20 cellular contexts compared by ENCODE assay signal in the genomic region with DNA sequence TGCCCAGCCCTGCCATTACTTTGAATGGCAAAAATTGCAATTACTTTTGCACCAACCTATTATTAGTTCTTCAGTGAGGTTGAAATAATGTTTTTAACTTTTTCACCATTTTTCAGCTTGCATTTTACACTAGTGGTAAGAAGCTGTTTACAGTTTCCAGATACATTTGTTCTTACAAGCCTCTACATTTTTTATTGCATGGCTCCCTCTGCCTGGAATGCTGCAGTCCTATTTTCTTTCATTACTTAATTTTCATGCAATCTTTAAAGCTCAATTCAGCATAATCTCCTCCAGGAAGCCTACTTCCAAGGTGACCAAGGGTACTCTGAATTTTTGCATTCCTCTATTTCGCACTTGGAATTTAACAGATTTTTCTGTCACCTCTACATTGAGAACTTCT. TPM values are rescaled to one million over a fixed set of nuclear protein-coding genes. Genes with fewer than 3 reads are reported as not detected.
DNase-seq lines count a peak whose midpoint lies in the region; ATAC-seq, FAIRE-seq and TF ChIP-seq lines count a peak whose summit lies in the region.
"Had no signal": no experiment of that assay in that cellular context is flagged by ENCODE, and none has a peak within 500 bp of the region (broad histone marks: within the 10 kb centered on the region; RNA-seq: fewer than 3 reads in every experiment).

No MANE protein-coding gene starts in this region.

- DNase-seq in GM23248 (no peak), astrocyte (ENCODE audit: low read depth) (no peak), keratinocyte (ENCODE audit: low read depth, low spot score) (no peak), SW480 (ENCODE audit: low spot score) (no peak), SIG-M5 treated with dmso at 0.1 percent for 504 hours (lab: John Stamatoyannopoulos, UW; ENCODE audit: unreplicated experiment) (no peak)
- DNase-seq: AML-193, KBM-7, NCI-H1105 treated with DMSO at 0.1 percent for 48 hours, NCI-H1694, NCI-H2081 treated with DMSO at 0.1 percent for 48 hours, NCI-H510A treated with DMSO at 0.1 percent for 48 hours, NCI-H774, SHP77 treated with DMSO at 0.1 percent for 48 hours had no signal

- no peaks in the 10 kb centered on the region for H3K9me3 Mint-ChIP-seq in astrocyte (ENCODE audit: unreplicated experiment)

- H3K36me3 ChIP-seq in GM23248 (ENCODE audit: low read depth) (no peaks in the 10 kb centered on the region), astrocyte (ENCODE audit: insufficient read depth, low read length) (no peaks in the 10 kb centered on the region), keratinocyte (ENCODE audit: control insufficient read depth in 2 of 2, extremely low read depth in 1 of 2, insufficient read depth in 2 of 2, low read length in 2 of 2) (no peaks in the 10 kb centered on the region), skeletal muscle satellite cell (ENCODE audit: insufficient read depth, low read length) (no peaks in the 10 kb centered on the region)

- H3K4me3 ChIP-seq in GM23248 (no peak overlapping the region), astrocyte (ENCODE audit: insufficient read depth, low read depth, low read length) (no peak overlapping the region), keratinocyte (ENCODE audit: control insufficient read depth in 2 of 3, extremely low read depth in 1 of 3, insufficient read depth in 2 of 3, low read depth in 1 of 3, low read length in 3 of 3) (no peak overlapping the region), skeletal muscle satellite cell (ENCODE audit: low read length) (no peak overlapping the region)

- H3K79me2 ChIP-seq in GM23248 (ENCODE audit: insufficient read depth) (no peaks in the 10 kb centered on the region), astrocyte (ENCODE audit: insufficient read depth, low read length) (no peaks in the 10 kb centered on the region), keratinocyte (ENCODE audit: control insufficient read depth, insufficient read depth, low read length) (no peaks in the 10 kb centered on the region)

- H3K27me3 Mint-ChIP-seq in astrocyte (ENCODE audit: low read depth, unreplicated experiment), result no peaks in the 10 kb centered on the region

- dilution Hi-C loops in keratinocyte (cut with MboI; ENCODE audit: extremely low pct_ligation_motif_present, low sequenced_read_pairs), result no loop called here

- in situ Hi-C loops in GM23248 (cut with MboI), result no loop called here

- H3K4me1 ChIP-seq in GM23248 (ENCODE audit: insufficient read depth), result peaks cover 12% of the 10 kb centered on the region
- H3K4me1 ChIP-seq in astrocyte (ENCODE audit: insufficient read depth, low read length), result peaks cover 4% of the 10 kb centered on the region
- H3K4me1 ChIP-seq in keratinocyte (ENCODE audit: control insufficient read depth, extremely low read depth, insufficient read depth, low read length), result peaks cover 5% of the 10 kb centered on the region
- H3K4me1 ChIP-seq in skeletal muscle satellite cell (ENCODE audit: control insufficient read depth, insufficient read depth, low read length), result peaks cover 13% of the 10 kb centered on the region

- no peaks in the 10 kb centered on the region for H3K4me1 Mint-ChIP-seq in astrocyte (ENCODE audit: low read depth, unreplicated experiment)

- H3K27ac ChIP-seq in GM23248 (no peak overlapping the region), astrocyte (ENCODE audit: low read depth, low read length) (peak overlapping the region; percentile 14), keratinocyte (ENCODE audit: control insufficient read depth, insufficient read depth, low read length) (no peak overlapping the region)
- H3K27ac ChIP-seq: C4-2B had no signal

- no peaks in the 10 kb centered on the region for H3K9me2 ChIP-seq in GM23248 (ENCODE audit: insufficient read depth)

- H2AFZ ChIP-seq in GM23248 (no peak overlapping the region), astrocyte (ENCODE audit: low read depth, low read length) (no peak overlapping the region), keratinocyte (ENCODE audit: control insufficient read depth, low read length) (no peak overlapping the region)

- H3K9me3 ChIP-seq in GM23248 (ENCODE audit: low read depth) (no peaks in the 10 kb centered on the region), astrocyte (ENCODE audit: insufficient read depth, low read depth, low read length) (no peaks in the 10 kb centered on the region), keratinocyte (ENCODE audit: control insufficient read depth, low read depth, low read length) (no peaks in the 10 kb centered on the region), skeletal muscle satellite cell (replicated peaks; ENCODE audit: low read length) (no peaks in the 10 kb centered on the region)

- no peak overlapping the region for H3K27ac Mint-ChIP-seq in astrocyte (ENCODE audit: unreplicated experiment)

- FAIRE-seq in astrocyte (lab: Jason Lieb, UNC) (no peak), keratinocyte (lab: Jason Lieb, UNC) (peak; percentile 26)
- FAIRE-seq: D721Med, H1 had no signal

- H3K4me2 ChIP-seq in GM23248 (ENCODE audit: unreplicated experiment) (peak overlapping the region; percentile 24), astrocyte (ENCODE audit: low read length) (no peak overlapping the region), keratinocyte (ENCODE audit: control insufficient read depth, extremely low read depth, insufficient read depth, low read depth, low read length) (no peak overlapping the region), skeletal muscle satellite cell (ENCODE audit: low read length) (peak overlapping the region; percentile 45)

- H4K20me1 ChIP-seq in GM23248 (ENCODE audit: insufficient read depth) (no peaks in the 10 kb centered on the region), astrocyte (ENCODE audit: insufficient read depth, low read length) (no peaks in the 10 kb centered on the region), keratinocyte (ENCODE audit: control insufficient read depth, extremely low read depth, insufficient read depth, low read length) (no peaks in the 10 kb centered on the region)

- TF ChIP-seq CTCF in astrocyte (IDR thresholded peaks at IDR 0.05; ENCODE audit: insufficient read depth, low read depth, low read length) (no peak), keratinocyte (optimal IDR thresholded peaks at IDR 0.05 in 1 of 3, IDR thresholded peaks at IDR 0.05 in 1 of 3, conservative IDR thresholded peaks at IDR 0.05 in 1 of 3; ENCODE audit: extremely low read depth in 1 of 3, insufficient read depth in 2 of 3, low read length in 3 of 3) (no peak)

- H3K27me3 ChIP-seq in GM23248 (replicated peaks; ENCODE audit: insufficient read depth) (no peaks in the 10 kb centered on the region), astrocyte (ENCODE audit: insufficient read depth, low read length) (no peaks in the 10 kb centered on the region), keratinocyte (ENCODE audit: control insufficient read depth, extremely low read depth, insufficient read depth, low read length) (no peaks in the 10 kb centered on the region), skeletal muscle satellite cell (ENCODE audit: control insufficient read depth, insufficient read depth, low read length) (no peaks in the 10 kb centered on the region)

- no peaks in the 10 kb centered on the region for H3K9me1 ChIP-seq in keratinocyte (ENCODE audit: control insufficient read depth, extremely low read depth, insufficient read depth, low read length)

- no peaks in the 10 kb centered on the region for H3K36me3 Mint-ChIP-seq in astrocyte (ENCODE audit: low read depth, unreplicated experiment)

- WGBS in GM23248 (ENCODE audit: low coverage in 1 of 2, low lambda C conversion rate in 2 of 2, missing lambda C conversion rate in 2 of 2), 2 experiments, result 93 to 100% methylated on average over 1 of the region's 1 CpG

- H3F3A ChIP-seq in GM23248 (ENCODE audit: insufficient read depth), result peaks cover 6% of the 10 kb centered on the region; the same call in 1 of the 2 replicates

- H3K4me3 Mint-ChIP-seq in astrocyte (ENCODE audit: unreplicated experiment), result no peak overlapping the region

- ATAC-seq in HG03025 (IDR thresholded peaks at IDR 0.05; ENCODE audit: low FRiP score, unreplicated experiment), result no peak

- no peak overlapping the region for H3K9ac ChIP-seq in GM23248
- H3K9ac ChIP-seq in astrocyte (ENCODE audit: low read length), result no peak overlapping the region
- no peak overlapping the region for H3K9ac ChIP-seq in keratinocyte (ENCODE audit: control insufficient read depth, extremely low read depth, insufficient read depth, low read length)
- peak overlapping the region; percentile 52 for H3K9ac ChIP-seq in skeletal muscle satellite cell (ENCODE audit: low read depth, low read length)

RNA-seq across cellular contexts. Expression of a gene that starts 33.4 kb away (rescaled TPM):
- total RNA-seq in GM23248 (2014; rRNA removed; shearing (Covaris generic)), result not detected in 2 replicates
- not detected in 2 replicates for polyA plus RNA-seq in GM23248 (2016; fragmentation: Nextera tagmentation; extraction: Ambion mirVana)
- not detected in 2 replicates for total RNA-seq in astrocyte
- not detected in 3 replicates for polyA plus RNA-seq in keratinocyte
- polyA plus RNA-seq in keratinocyte (2011; ENCODE audit: low read depth), result not detected
- not detected in 2 replicates for polyA plus RNA-seq in keratinocyte (2011; cell fraction: cytosol; rRNA removed)
- polyA plus RNA-seq in keratinocyte (2011; cell fraction: nucleus; rRNA removed), result not detected in 2 replicates
- polyA plus RNA-seq in keratinocyte (2012; ENCODE audit: low replicate concordance), result not detected in 2 replicates
- not detected in 3 replicates for polyA minus RNA-seq in keratinocyte
- not detected for polyA minus RNA-seq in keratinocyte (2011; cell fraction: cytosol; rRNA and poly(A)+ RNA removed)
- polyA minus RNA-seq in keratinocyte (2011; cell fraction: nucleus; rRNA and poly(A)+ RNA removed), result not detected in 2 replicates
- not detected in 2 replicates for total RNA-seq in skeletal muscle satellite cell (2012; rRNA removed)
- total RNA-seq: A673, H1, OCI-LY7 had no signal
- polyA plus RNA-seq: H1 had no signal

Comparison
In these comparisons a context has a peak if more than half of its experiments do, and no peak if none do; other contexts are left out.
1. H3K4me2 ChIP-seq: peak in GM23248 (single experiment) and skeletal muscle satellite cell (single experiment); none in astrocyte (single experiment) and keratinocyte (single experiment).